1 cellular context compared by ENCODE assay signal in the genomic region with DNA sequence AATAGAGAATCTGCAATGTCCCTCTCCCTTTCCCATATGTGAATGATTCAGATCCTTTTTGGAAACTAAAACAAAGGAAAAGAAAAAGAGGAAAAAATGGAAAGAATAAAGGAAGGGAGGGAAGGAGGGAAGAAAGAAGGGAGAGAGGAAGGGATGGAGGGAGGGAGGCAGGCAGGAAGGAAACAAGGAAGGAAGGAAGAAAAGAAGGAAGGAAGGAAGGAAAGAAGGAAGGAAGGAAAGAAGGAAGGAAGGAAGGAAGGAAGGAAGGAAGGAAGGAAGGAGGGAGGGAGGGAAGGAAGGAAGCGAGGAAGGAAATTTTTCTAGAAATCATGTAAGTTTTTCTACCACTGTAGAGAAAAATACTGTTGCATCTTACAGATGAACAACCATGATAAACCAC.
TF ChIP-seq lines count a peak whose summit lies in the region.

No MANE protein-coding gene starts in this region.

TF ChIP-seq in GM12878, 131 proteins besides CTCF, POLR2A, EP300 and RAD21:
- TF ChIP-seq ETV6 (conservative IDR thresholded peaks at IDR 0.05 in 1 of 2, IDR thresholded peaks at IDR 0.05 in 1 of 2; ENCODE audit: borderline replicate concordance in 1 of 2, low read depth in 1 of 2) (peak in 1 of 2 experiments; percentile 90; a peak in 2 of 4 replicates), IKZF2 (IDR thresholded peaks at IDR 0.05) (peak; percentile 27 to 43; a peak in 1 of 4 replicates), RUNX3 (IDR thresholded peaks at IDR 0.05; ENCODE audit: low read length) (no peak), RAD51 (IDR thresholded peaks at IDR 0.05) (no peak), NBN (IDR thresholded peaks at IDR 0.05) (0 out of 2 replicates have a peak, but pooled peaks have one; percentile 19), RBBP5 (conservative IDR thresholded peaks at IDR 0.05) (no peak), SMAD5 (IDR thresholded peaks at IDR 0.05; ENCODE audit: low read depth) (no peak), MXI1 (IDR thresholded peaks at IDR 0.05; ENCODE audit: low read depth, low read length) (no peak)
- TF ChIP-seq, protein P1, sequence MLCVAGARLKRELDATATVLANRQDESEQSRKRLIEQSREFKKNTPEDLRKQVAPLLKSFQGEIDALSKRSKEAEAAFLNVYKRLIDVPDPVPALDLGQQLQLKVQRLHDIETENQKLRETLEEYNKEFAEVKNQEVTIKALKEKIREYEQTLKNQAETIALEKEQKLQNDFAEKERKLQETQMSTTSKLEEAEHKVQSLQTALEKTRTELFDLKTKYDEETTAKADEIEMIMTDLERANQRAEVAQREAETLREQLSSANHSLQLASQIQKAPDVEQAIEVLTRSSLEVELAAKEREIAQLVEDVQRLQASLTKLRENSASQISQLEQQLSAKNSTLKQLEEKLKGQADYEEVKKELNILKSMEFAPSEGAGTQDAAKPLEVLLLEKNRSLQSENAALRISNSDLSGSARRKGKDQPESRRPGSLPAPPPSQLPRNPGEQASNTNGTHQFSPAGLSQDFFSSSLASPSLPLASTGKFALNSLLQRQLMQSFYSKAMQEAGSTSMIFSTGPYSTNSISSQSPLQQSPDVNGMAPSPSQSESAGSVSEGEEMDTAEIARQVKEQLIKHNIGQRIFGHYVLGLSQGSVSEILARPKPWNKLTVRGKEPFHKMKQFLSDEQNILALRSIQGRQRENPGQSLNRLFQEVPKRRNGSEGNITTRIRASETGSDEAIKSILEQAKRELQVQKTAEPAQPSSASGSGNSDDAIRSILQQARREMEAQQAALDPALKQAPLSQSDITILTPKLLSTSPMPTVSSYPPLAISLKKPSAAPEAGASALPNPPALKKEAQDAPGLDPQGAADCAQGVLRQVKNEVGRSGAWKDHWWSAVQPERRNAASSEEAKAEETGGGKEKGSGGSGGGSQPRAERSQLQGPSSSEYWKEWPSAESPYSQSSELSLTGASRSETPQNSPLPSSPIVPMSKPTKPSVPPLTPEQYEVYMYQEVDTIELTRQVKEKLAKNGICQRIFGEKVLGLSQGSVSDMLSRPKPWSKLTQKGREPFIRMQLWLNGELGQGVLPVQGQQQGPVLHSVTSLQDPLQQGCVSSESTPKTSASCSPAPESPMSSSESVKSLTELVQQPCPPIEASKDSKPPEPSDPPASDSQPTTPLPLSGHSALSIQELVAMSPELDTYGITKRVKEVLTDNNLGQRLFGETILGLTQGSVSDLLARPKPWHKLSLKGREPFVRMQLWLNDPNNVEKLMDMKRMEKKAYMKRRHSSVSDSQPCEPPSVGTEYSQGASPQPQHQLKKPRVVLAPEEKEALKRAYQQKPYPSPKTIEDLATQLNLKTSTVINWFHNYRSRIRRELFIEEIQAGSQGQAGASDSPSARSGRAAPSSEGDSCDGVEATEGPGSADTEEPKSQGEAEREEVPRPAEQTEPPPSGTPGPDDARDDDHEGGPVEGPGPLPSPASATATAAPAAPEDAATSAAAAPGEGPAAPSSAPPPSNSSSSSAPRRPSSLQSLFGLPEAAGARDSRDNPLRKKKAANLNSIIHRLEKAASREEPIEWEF (IDR thresholded peaks at IDR 0.05; ENCODE audit: insufficient replicate concordance, low read depth, low read length): no peak
- TF ChIP-seq, protein P2, sequence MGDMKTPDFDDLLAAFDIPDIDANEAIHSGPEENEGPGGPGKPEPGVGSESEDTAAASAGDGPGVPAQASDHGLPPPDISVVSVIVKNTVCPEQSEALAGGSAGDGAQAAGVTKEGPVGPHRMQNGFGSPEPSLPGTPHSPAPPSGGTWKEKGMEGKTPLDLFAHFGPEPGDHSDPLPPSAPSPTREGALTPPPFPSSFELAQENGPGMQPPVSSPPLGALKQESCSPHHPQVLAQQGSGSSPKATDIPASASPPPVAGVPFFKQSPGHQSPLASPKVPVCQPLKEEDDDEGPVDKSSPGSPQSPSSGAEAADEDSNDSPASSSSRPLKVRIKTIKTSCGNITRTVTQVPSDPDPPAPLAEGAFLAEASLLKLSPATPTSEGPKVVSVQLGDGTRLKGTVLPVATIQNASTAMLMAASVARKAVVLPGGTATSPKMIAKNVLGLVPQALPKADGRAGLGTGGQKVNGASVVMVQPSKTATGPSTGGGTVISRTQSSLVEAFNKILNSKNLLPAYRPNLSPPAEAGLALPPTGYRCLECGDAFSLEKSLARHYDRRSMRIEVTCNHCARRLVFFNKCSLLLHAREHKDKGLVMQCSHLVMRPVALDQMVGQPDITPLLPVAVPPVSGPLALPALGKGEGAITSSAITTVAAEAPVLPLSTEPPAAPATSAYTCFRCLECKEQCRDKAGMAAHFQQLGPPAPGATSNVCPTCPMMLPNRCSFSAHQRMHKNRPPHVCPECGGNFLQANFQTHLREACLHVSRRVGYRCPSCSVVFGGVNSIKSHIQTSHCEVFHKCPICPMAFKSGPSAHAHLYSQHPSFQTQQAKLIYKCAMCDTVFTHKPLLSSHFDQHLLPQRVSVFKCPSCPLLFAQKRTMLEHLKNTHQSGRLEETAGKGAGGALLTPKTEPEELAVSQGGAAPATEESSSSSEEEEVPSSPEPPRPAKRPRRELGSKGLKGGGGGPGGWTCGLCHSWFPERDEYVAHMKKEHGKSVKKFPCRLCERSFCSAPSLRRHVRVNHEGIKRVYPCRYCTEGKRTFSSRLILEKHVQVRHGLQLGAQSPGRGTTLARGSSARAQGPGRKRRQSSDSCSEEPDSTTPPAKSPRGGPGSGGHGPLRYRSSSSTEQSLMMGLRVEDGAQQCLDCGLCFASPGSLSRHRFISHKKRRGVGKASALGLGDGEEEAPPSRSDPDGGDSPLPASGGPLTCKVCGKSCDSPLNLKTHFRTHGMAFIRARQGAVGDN (IDR thresholded peaks at IDR 0.05): no peak
- TF ChIP-seq, protein P3, sequence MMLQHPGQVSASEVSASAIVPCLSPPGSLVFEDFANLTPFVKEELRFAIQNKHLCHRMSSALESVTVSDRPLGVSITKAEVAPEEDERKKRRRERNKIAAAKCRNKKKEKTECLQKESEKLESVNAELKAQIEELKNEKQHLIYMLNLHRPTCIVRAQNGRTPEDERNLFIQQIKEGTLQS (IDR thresholded peaks at IDR 0.05; ENCODE audit: borderline replicate concordance, extremely low read depth, low read depth, low read length): no peak
TF ChIP-seq in GM12878: peak in this region for 3.
